Comparison of ENCODE assay signal across 8 cellular contexts in genomic region chr18:8084160-8084559, GRCh38.
DNase-seq lines count a peak whose midpoint lies in the region; ATAC-seq and TF ChIP-seq lines count a peak whose summit lies in the region.

No MANE protein-coding gene starts in this region.

- no peak for TF ChIP-seq POLR2A in HCT116 (IDR thresholded peaks at IDR 0.05; ENCODE audit: borderline replicate concordance, extremely low read depth, insufficient read depth, insufficient read length)

- H3K4me2 ChIP-seq in HCT116 (ENCODE audit: low read length) (no peak overlapping the region), smooth muscle cell (no peak overlapping the region)

- TF ChIP-seq CTCF in AG04450 (IDR thresholded peaks at IDR 0.05; ENCODE audit: low read depth, low read length) (peak; percentile 68), HCT116 (IDR thresholded peaks at IDR 0.05 in 2 of 3, conservative IDR thresholded peaks at IDR 0.05 in 1 of 3; ENCODE audit: borderline replicate concordance in 1 of 3, insufficient read depth in 1 of 3, low read depth in 2 of 3, low read length in 2 of 3) (peak; percentile 34 to 77 (median 69); a peak in 5 of 6 replicates), smooth muscle cell (IDR thresholded peaks at IDR 0.05; ENCODE audit: borderline replicate concordance, insufficient read depth, poor library complexity, severe bottlenecking) (peak; percentile 51)

- WGBS in smooth muscle cell (ENCODE audit: low lambda C conversion rate) = 15% methylated on average over 7 of the region's 7 CpGs
- 81 to 83% methylated on average over 7 of the region's 7 CpGs for WGBS in aorta, 2 donors

- TF ChIP-seq RAD21 in HCT116 (IDR thresholded peaks at IDR 0.05; ENCODE audit: low read depth) = peak; percentile 59

- peak; percentile 89 for ATAC-seq in HCT116
- no peak for ATAC-seq in HG03571 (IDR thresholded peaks at IDR 0.05; ENCODE audit: unreplicated experiment)
- no peak for ATAC-seq in aorta (ENCODE audit: low FRiP score)

- H3K9me3 ChIP-seq in AG04450 (ENCODE audit: control insufficient read depth, insufficient read depth, low read length) (no peaks in the 10 kb centered on the region), HCT116 (ENCODE audit: control insufficient read depth in 1 of 2, insufficient read depth in 1 of 2, low read depth in 1 of 2, low read length in 2 of 2) (no peaks in the 10 kb centered on the region), smooth muscle cell (replicated peaks; ENCODE audit: low read depth) (no peaks in the 10 kb centered on the region), aorta (ENCODE audit: control insufficient read depth, low read length) (no peaks in the 10 kb centered on the region)

- H3K36me3 ChIP-seq in HCT116 (ENCODE audit: control insufficient read depth in 1 of 2, insufficient read depth in 2 of 2, low read length in 2 of 2) (no peaks in the 10 kb centered on the region), smooth muscle cell (ENCODE audit: low read depth) (no peaks in the 10 kb centered on the region), aorta (ENCODE audit: control insufficient read depth in 1 of 2, insufficient read depth in 2 of 2, low read length in 1 of 2) (peaks cover 0 to 6% of the 10 kb centered on the region in 2 donors)

- H3K4me1 ChIP-seq in HCT116 (ENCODE audit: control insufficient read depth in 1 of 2, insufficient read depth in 2 of 2, low read length in 2 of 2) = no peaks in the 10 kb centered on the region
- peaks cover 3% of the 10 kb centered on the region for H3K4me1 ChIP-seq in smooth muscle cell (ENCODE audit: low read depth)
- H3K4me1 ChIP-seq in aorta (ENCODE audit: control insufficient read depth in 1 of 2, insufficient read depth in 2 of 2, low read length in 2 of 2) = no peaks in the 10 kb centered on the region

- CTCF ChIA-PET in AG04450 (lab: Charles Lee) (interaction anchor here (0.5 kb wide), 1 partner anchor 88 kb away, joined by 5 read pairs; no protein-coding TSS in a partner anchor), HCT116 (lab: Charles Lee) (no interaction called here)

- no peaks in the 10 kb centered on the region for H3K27me3 ChIP-seq in AG04450 (ENCODE audit: control insufficient read depth, insufficient read depth, low read length)
- H3K27me3 ChIP-seq in HCT116 (ENCODE audit: insufficient read depth, low read length) = no peaks in the 10 kb centered on the region
- H3K27me3 ChIP-seq in smooth muscle cell (ENCODE audit: low read depth) = no peaks in the 10 kb centered on the region
- H3K27me3 ChIP-seq in aorta (ENCODE audit: control insufficient read depth in 1 of 2, insufficient read depth in 2 of 2, low read length in 1 of 2) = no peaks in the 10 kb centered on the region

- POLR2A ChIA-PET in AG04450 (lab: Yijun Ruan, JAX) (no interaction called here), HCT116 (lab: Charles Lee) (no interaction called here)

- H3K9me2 ChIP-seq in HCT116 (ENCODE audit: insufficient read depth) = no peaks in the 10 kb centered on the region

- RAD21 ChIA-PET in HCT116 (lab: Charles Lee; ENCODE audit: low non-redundant PET in 1 of 2, low total read pairs in 2 of 2, uncharacterized antibody in 2 of 2, unreplicated experiment in 2 of 2) = no interaction called here

- no TSS peak for BruUV-seq in HCT116 (replicated peaks; lab: Mats Ljungman, UMichigan)

- no peak overlapping the region for H3K9ac ChIP-seq in HCT116 (ENCODE audit: low read length)
- no peak overlapping the region for H3K9ac ChIP-seq in smooth muscle cell (ENCODE audit: low read depth)

- DNase-seq in AG04450 (ENCODE audit: low read depth, low spot score) (peak; percentile 6), HCT116 (ENCODE audit: low read depth, low spot score) (peak; percentile 21), RPMI7951 (ENCODE audit: low read depth) (peak; percentile 41), head of caudate nucleus (peak in 24 of 42 donors; percentile 6 to 67 (median 35)), smooth muscle cell (lab: John Stamatoyannopoulos, UW; ENCODE audit: unreplicated experiment) (no peak), aorta (no peak), LoVo (ENCODE audit: low spot score) (no peak)

- no peaks in the 10 kb centered on the region for H4K20me1 ChIP-seq in HCT116 (ENCODE audit: insufficient read depth)
- no peaks in the 10 kb centered on the region for H4K20me1 ChIP-seq in smooth muscle cell (ENCODE audit: low read depth)

- H3K4me3 ChIP-seq in AG04450 (ENCODE audit: low read depth, low read length) = no peak overlapping the region
- H3K4me3 ChIP-seq in HCT116 (replicated peaks in 1 of 2; ENCODE audit: low read depth in 1 of 2, low read length in 2 of 2) = no peak overlapping the region
- H3K4me3 ChIP-seq in smooth muscle cell = no peak overlapping the region
- no peak overlapping the region for H3K4me3 ChIP-seq in aorta (ENCODE audit: low read length in 2 of 2)

- no peaks in the 10 kb centered on the region for H3F3A ChIP-seq in smooth muscle cell (ENCODE audit: low read depth)

- no peak overlapping the region for H3K27ac ChIP-seq in AG04450 (ENCODE audit: low read depth, low read length)
- no peak overlapping the region for H3K27ac ChIP-seq in HCT116 (ENCODE audit: low read depth, low read length)
- no peak overlapping the region for H3K27ac ChIP-seq in smooth muscle cell (ENCODE audit: low read depth)
- no peak overlapping the region for H3K27ac ChIP-seq in aorta (ENCODE audit: low read depth in 1 of 2, low read length in 2 of 2)

- no peaks in the 10 kb centered on the region for H3K79me2 ChIP-seq in HCT116 (ENCODE audit: insufficient read depth, low read length)
- H3K79me2 ChIP-seq in smooth muscle cell (ENCODE audit: low read depth) = no peaks in the 10 kb centered on the region

- intact Hi-C loops in HCT116 (cut with micrococcal nuclease) = loop anchor here (5.0 to 10.0 kb wide), 2 partner anchors 241 to 303 kb away; no protein-coding TSS in a partner anchor
- intact Hi-C loops in head of caudate nucleus (cut with DNase I) = no loop called here
- intact Hi-C loops in aorta (cut with DNase I) = no loop called here

- no peak overlapping the region for H2AFZ ChIP-seq in HCT116 (ENCODE audit: low read depth, low read length, poor library complexity, severe bottlenecking)
- H2AFZ ChIP-seq in smooth muscle cell (ENCODE audit: low read depth) = no peak overlapping the region

TF ChIP-seq in HCT116, 20 proteins besides CTCF, POLR2A, EP300 and RAD21:
- TF ChIP-seq TCF7L2 (IDR thresholded peaks at IDR 0.05; ENCODE audit: borderline replicate concordance, extremely low read depth, insufficient read depth, insufficient read length) (no peak), SP1 (IDR thresholded peaks at IDR 0.05; ENCODE audit: low read depth) (no peak), ZNF274 (IDR thresholded peaks at IDR 0.05; ENCODE audit: low read depth, low read length) (no peak), EZH2phosphoT487 (IDR thresholded peaks at IDR 0.05; ENCODE audit: borderline replicate concordance) (no peak), JUND (IDR thresholded peaks at IDR 0.05) (no peak), YY1 (IDR thresholded peaks at IDR 0.05; ENCODE audit: extremely low read depth, insufficient replicate concordance, low read depth, low read length) (no peak), FOSL1 (IDR thresholded peaks at IDR 0.05; ENCODE audit: low read depth) (no peak)
TF ChIP-seq in HCT116: peak in this region for 0.

Comparison
In these comparisons a context has a peak if more than half of its experiments do, and no peak if none do; other contexts are left out.
1. DNase-seq: peak in AG04450 (single experiment), HCT116 (single experiment), RPMI7951 (single experiment) and head of caudate nucleus (24 of 42); none in smooth muscle cell (single experiment), aorta (0 of 2) and LoVo (single experiment).
2. Peak in every context shown above with its lines, with median percentiles within 50 percentile points of each other: CTCF ChIP-seq.